6 cellular contexts compared by ENCODE assay signal in genomic region chr19:36128392-36128736, GRCh38. TPM values are rescaled to one million over a fixed set of nuclear protein-coding genes. Genes with fewer than 3 reads are reported as not detected.
A peak's percentile ranks its signal among the peaks of the same experiment; 100 is the strongest.
DNase-seq lines count a peak whose midpoint lies in the region; ATAC-seq and TF ChIP-seq lines count a peak whose summit lies in the region.

No MANE protein-coding gene starts in this region.

- TF ChIP-seq POLR2A in adrenal gland (IDR thresholded peaks at IDR 0.05) = no peak

- H3K4me3 ChIP-seq in adrenal gland = peak overlapping the region in 2 of 4 donors; percentile 21 to 42

- peaks cover 0 to 17% of the 10 kb centered on the region in 2 donors for H3K4me1 ChIP-seq in adrenal gland (replicated peaks in 1 of 2)

- CTCF ChIA-PET in activated naive CD4-positive, alpha-beta T cell treated with anti-CD3 and anti-CD28 coated beads for 36 hours (lab: Charles Lee) = interaction anchor here (0.6 to 4.7 kb wide), 19 partner anchors 9 to 1921 kb away, joined by 3 to 71 read pairs (median 3); partner anchors contain the start of genes ALKBH6, OVOL3, POLR2I and TBCB

- peak overlapping the region; percentile 77 to 92 (median 84) for H3K27ac ChIP-seq in adrenal gland

- peak overlapping the region; percentile 93 for H3K27ac Mint-ChIP-seq in activated naive CD4-positive, alpha-beta T cell treated with anti-CD3 and anti-CD28 coated beads for 36 hours
- H3K27ac Mint-ChIP-seq in naive B cell = peak overlapping the region; percentile 82 to 98 (median 93)

- peaks cover 9% of the 10 kb centered on the region for H3K36me3 Mint-ChIP-seq in activated naive CD4-positive, alpha-beta T cell treated with anti-CD3 and anti-CD28 coated beads for 36 hours (ENCODE audit: low read depth)
- H3K36me3 Mint-ChIP-seq in naive B cell = no peaks in the 10 kb centered on the region

- H3K27me3 Mint-ChIP-seq in activated naive CD4-positive, alpha-beta T cell treated with anti-CD3 and anti-CD28 coated beads for 36 hours (ENCODE audit: low read depth) = no peaks in the 10 kb centered on the region
- H3K27me3 Mint-ChIP-seq in naive B cell = no peaks in the 10 kb centered on the region

- peaks cover 0 to 25% of the 10 kb centered on the region in 2 donors for H3K36me3 ChIP-seq in adrenal gland (replicated peaks in 1 of 2)

- H3K9me3 Mint-ChIP-seq in activated naive CD4-positive, alpha-beta T cell treated with anti-CD3 and anti-CD28 coated beads for 36 hours = no peaks in the 10 kb centered on the region
- H3K9me3 Mint-ChIP-seq in naive B cell = no peaks in the 10 kb centered on the region

- WGBS in adrenal gland, 4 donors = 5 to 13% (median 6%) methylated on average over 8 to 10 of the region's 10 CpGs

- TF ChIP-seq CTCF in adrenal gland (IDR thresholded peaks at IDR 0.05) = no peak

- intact Hi-C loops in activated naive CD4-positive, alpha-beta T cell treated with anti-CD3 and anti-CD28 coated beads for 36 hours (cut with micrococcal nuclease) = loop anchor here (1.0 to 10.0 kb wide), 6 partner anchors 11 to 726 kb away; partner anchors contain the start of genes TBCB, ZNF345, ZNF382 and ZNF565
- intact Hi-C loops in adrenal gland (cut with DNase I) = loop anchor here in 1 of 2 donors (5.0 kb wide), 1 partner anchor 44 kb away; no protein-coding TSS in a partner anchor

- no peaks in the 10 kb centered on the region for H3K9me3 ChIP-seq in adrenal gland (replicated peaks in 1 of 3)

- peaks cover 29% of the 10 kb centered on the region for H3K4me1 Mint-ChIP-seq in activated naive CD4-positive, alpha-beta T cell treated with anti-CD3 and anti-CD28 coated beads for 36 hours (ENCODE audit: low read depth)
- H3K4me1 Mint-ChIP-seq in naive B cell = peaks cover 4 to 17% (median 15%) of the 10 kb centered on the region in 3 donors

- no peak for DNase-seq in activated naive CD4-positive, alpha-beta T cell treated with anti-CD3 and anti-CD28 coated beads for 36 hours
- no peak for DNase-seq in activated naive CD4-positive, alpha-beta T cell treated with Interleukin-2 at 50 U/mL for 16 hours
- no peak for DNase-seq in adrenal gland
- DNase-seq in naive B cell = no peak
- DNase-seq in NCI-H2081 treated with DMSO at 0.1 percent for 48 hours (lab: John Stamatoyannopoulos, UW) = no peak

- peak; percentile 21 to 31 for ATAC-seq in naive B cell (ENCODE audit: low read depth in 2 of 2)
- ATAC-seq in HG02588 (IDR thresholded peaks at IDR 0.05; ENCODE audit: unreplicated experiment) = no peak

- H3K27me3 ChIP-seq in adrenal gland = no peaks in the 10 kb centered on the region

- peak overlapping the region; percentile 86 for H3K4me3 Mint-ChIP-seq in activated naive CD4-positive, alpha-beta T cell treated with anti-CD3 and anti-CD28 coated beads for 36 hours
- peak overlapping the region; percentile 85 to 98 (median 96) for H3K4me3 Mint-ChIP-seq in naive B cell

RNA-seq across cellular contexts. Expression of gene CAPNS1, which starts 11.5 kb away (rescaled TPM):
- total RNA-seq in activated naive CD4-positive, alpha-beta T cell treated with anti-CD3 and anti-CD28 coated beads for 36 hours = 100 to 1,000 TPM; 301 to 307 TPM
- total RNA-seq in adrenal gland = 100 to 1,000 TPM in 7 of 8 donors, 10 to 100 TPM in 1; 94.8 to 762 (median 415) TPM
- polyA plus RNA-seq in adrenal gland = 100 to 1,000 TPM; 740 to 916 (median 745) TPM
- 100 to 1,000 TPM in 5 of 6 donors, 10 to 100 TPM in 1; 93.5 to 156 (median 111) TPM for polyA plus RNA-seq in naive B cell (ENCODE audit: low read depth in 6 of 6)

RNA-seq across cellular contexts. Expression of gene TBCB, which starts 13.1 kb away (rescaled TPM):
- 100 to 1,000 TPM; 104 to 105 TPM for total RNA-seq in activated naive CD4-positive, alpha-beta T cell treated with anti-CD3 and anti-CD28 coated beads for 36 hours
- total RNA-seq in adrenal gland = 100 to 1,000 TPM in 6 of 8 donors, 10 to 100 TPM in 2; 88.8 to 233 (median 124) TPM
- polyA plus RNA-seq in adrenal gland (100 to 1,000 TPM; 124 to 230 (median 201) TPM), naive B cell (ENCODE audit: low read depth in 6 of 6) (100 to 1,000 TPM; 142 to 230 (median 163) TPM)

RNA-seq across cellular contexts. Expression of gene POLR2I, which starts 13.7 kb away (rescaled TPM):
- 10 to 100 TPM; 86.8 to 87.4 TPM for total RNA-seq in activated naive CD4-positive, alpha-beta T cell treated with anti-CD3 and anti-CD28 coated beads for 36 hours
- total RNA-seq in adrenal gland = 10 to 100 TPM; 38.0 to 88.3 (median 69.2) TPM
- 100 to 1,000 TPM in 1 of 3 donors, 10 to 100 TPM in 2; 58.5 to 127 (median 69.9) TPM for polyA plus RNA-seq in adrenal gland
- polyA plus RNA-seq in naive B cell (ENCODE audit: low read depth in 6 of 6) = 100 to 1,000 TPM; 112 to 139 (median 126) TPM

RNA-seq across cellular contexts. Expression of gene OVOL3, which starts 17.4 kb away (rescaled TPM):
- not detected for total RNA-seq in activated naive CD4-positive, alpha-beta T cell treated with anti-CD3 and anti-CD28 coated beads for 36 hours
- not detected for total RNA-seq in adrenal gland
- polyA plus RNA-seq in adrenal gland = not detected
- polyA plus RNA-seq in naive B cell (ENCODE audit: low read depth in 6 of 6) = not detected

RNA-seq across cellular contexts. Expression of gene COX7A1, which starts 23.9 kb away (rescaled TPM):
- total RNA-seq in activated naive CD4-positive, alpha-beta T cell treated with anti-CD3 and anti-CD28 coated beads for 36 hours = not detected
- 100 to 1,000 TPM in 4 of 8 donors, 10 to 100 TPM in 4; 20.4 to 163 (median 85.5) TPM for total RNA-seq in adrenal gland
- polyA plus RNA-seq in adrenal gland = 100 to 1,000 TPM in 2 of 3 donors, 10 to 100 TPM in 1; 31.3 to 232 (median 187) TPM
- not detected for polyA plus RNA-seq in naive B cell (ENCODE audit: low read depth in 6 of 6)
